ENCODE assay signal across 18 cellular contexts in the genomic region with DNA sequence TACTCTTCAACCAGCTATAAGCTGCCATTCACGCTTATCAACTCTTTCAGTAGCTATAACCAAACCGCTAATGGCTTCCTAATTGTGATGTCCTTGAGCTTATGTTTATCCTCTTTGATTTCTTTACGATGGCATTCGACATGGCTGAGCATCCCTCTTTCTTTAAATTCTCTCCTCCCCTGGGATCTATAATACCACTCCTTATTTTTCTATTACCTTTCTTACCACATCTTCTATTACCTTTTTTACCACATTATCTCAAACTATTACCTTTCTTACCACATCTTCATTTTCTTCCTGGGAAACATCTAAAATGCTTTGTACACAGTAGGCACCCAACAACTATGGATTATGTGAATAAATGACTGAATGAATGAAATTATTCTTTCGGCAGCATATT. TPM values are rescaled to one million over a fixed set of nuclear protein-coding genes. Genes with fewer than 3 reads are reported as not detected.
DNase-seq lines count a peak whose midpoint lies in the region; ATAC-seq and TF ChIP-seq lines count a peak whose summit lies in the region.
"Had no signal": no experiment of that assay in that cellular context is flagged by ENCODE, and none has a peak within 500 bp of the region (broad histone marks: within the 10 kb centered on the region; RNA-seq: fewer than 3 reads in every experiment).

No MANE protein-coding gene starts in this region.

- no peaks in the 10 kb centered on the region for H3K9me3 ChIP-seq in CD4-positive, CD25-positive, alpha-beta regulatory T cell (ENCODE audit: control insufficient read depth in 2 of 2, low read length in 2 of 2)
- H3K9me3 ChIP-seq in HEK293 (ENCODE audit: control insufficient read depth, insufficient read depth, low read depth, low read length) = no peaks in the 10 kb centered on the region
- H3K9me3 ChIP-seq: BE2C, BLaER1, Caco-2 had no signal

- H3K27me3 ChIP-seq in CD4-positive, CD25-positive, alpha-beta regulatory T cell (ENCODE audit: control insufficient read depth, insufficient read depth, low read length) = peaks cover 3% of the 10 kb centered on the region
- H3K27me3 ChIP-seq: BLaER1 had no signal

- no peak overlapping the region for H3K4me3 Mint-ChIP-seq in activated naive CD4-positive, alpha-beta T cell treated with anti-CD3 and anti-CD28 coated beads, Interleukin-2, amount 10 ng/mL, durations not matched to agents 7 days and 5 days
- H3K4me3 Mint-ChIP-seq in CD4-positive, CD25-positive, alpha-beta regulatory T cell = no peak overlapping the region
- H3K4me3 Mint-ChIP-seq: CD14-positive monocyte; CD4-positive, alpha-beta T cell; CD8-positive, alpha-beta T cell had no signal

- ATAC-seq in CD4-positive, CD25-positive, alpha-beta regulatory T cell (ENCODE audit: low read depth in 2 of 2) = no peak
- ATAC-seq in GM19397 (IDR thresholded peaks at IDR 0.05; ENCODE audit: unreplicated experiment) = no peak
- ATAC-seq: CD8-positive, alpha-beta T cell had no signal

- peak overlapping the region; percentile 1 for H3K27ac Mint-ChIP-seq in activated naive CD4-positive, alpha-beta T cell treated with anti-CD3 and anti-CD28 coated beads, Interleukin-2, amount 10 ng/mL, durations not matched to agents 7 days and 5 days
- H3K27ac Mint-ChIP-seq in CD4-positive, CD25-positive, alpha-beta regulatory T cell = peak overlapping the region in 2 of 3 donors; percentile 6 to 11
- H3K27ac Mint-ChIP-seq: CD4-positive, alpha-beta T cell; CD8-positive, alpha-beta T cell had no signal

- H3K36me3 ChIP-seq in CD4-positive, CD25-positive, alpha-beta regulatory T cell (ENCODE audit: control insufficient read depth, insufficient read depth, low read length) = no peaks in the 10 kb centered on the region
- no peaks in the 10 kb centered on the region for H3K36me3 ChIP-seq in HEK293 (ENCODE audit: control insufficient read depth in 2 of 2, insufficient read depth in 1 of 2, low read length in 2 of 2)
- H3K36me3 ChIP-seq: BE2C, BLaER1 had no signal

- H3K27me3 Mint-ChIP-seq in activated naive CD4-positive, alpha-beta T cell treated with anti-CD3 and anti-CD28 coated beads, Interleukin-2, amount 10 ng/mL, durations not matched to agents 7 days and 5 days = peaks cover 9% of the 10 kb centered on the region
- H3K27me3 Mint-ChIP-seq in CD4-positive, CD25-positive, alpha-beta regulatory T cell = peaks cover 11% of the 10 kb centered on the region
- H3K27me3 Mint-ChIP-seq: CD4-positive, alpha-beta T cell had no signal

- DNase-seq in activated naive CD4-positive, alpha-beta T cell treated with anti-CD3 and anti-CD28 coated beads, Interleukin-2, amount 10 ng/mL, durations not matched to agents 7 days and 5 days = no peak
- no peak for DNase-seq in activated naive CD4-positive, alpha-beta T cell treated with anti-CD3 and anti-CD28 coated beads, Interleukin-2, amount 50 U/mL, for 16 hours
- no peak for DNase-seq in CD4-positive, CD25-positive, alpha-beta regulatory T cell
- DNase-seq in RPMI8226 = no peak
- DNase-seq: 8988T; ACHN; BE2C; C1 segment of cervical spinal cord; Caco-2; Calu3; CD4-positive, alpha-beta T cell; CD8-positive, alpha-beta T cell; DMS79 treated with DMSO at 0.1 percent for 48 hours; GF-D8 had no signal

- H3K4me1 Mint-ChIP-seq in activated naive CD4-positive, alpha-beta T cell treated with anti-CD3 and anti-CD28 coated beads, Interleukin-2, amount 10 ng/mL, durations not matched to agents 7 days and 5 days = peaks cover 7% of the 10 kb centered on the region
- H3K4me1 Mint-ChIP-seq in CD4-positive, CD25-positive, alpha-beta regulatory T cell = peaks cover 0 to 6% (median 0%) of the 10 kb centered on the region in 4 donors

- no peak overlapping the region for H3K27ac ChIP-seq in CD4-positive, CD25-positive, alpha-beta regulatory T cell (ENCODE audit: insufficient read depth, low read length, poor library complexity, severe bottlenecking)
- H3K27ac ChIP-seq in HEK293 (ENCODE audit: extremely low read depth, low read depth, low read length) = no peak overlapping the region
- H3K27ac ChIP-seq: BLaER1 had no signal

- no peaks in the 10 kb centered on the region for H3K36me3 Mint-ChIP-seq in activated naive CD4-positive, alpha-beta T cell treated with anti-CD3 and anti-CD28 coated beads, Interleukin-2, amount 10 ng/mL, durations not matched to agents 7 days and 5 days
- H3K36me3 Mint-ChIP-seq in CD4-positive, CD25-positive, alpha-beta regulatory T cell = peaks cover 5% of the 10 kb centered on the region

- H3K4me1 ChIP-seq in CD4-positive, CD25-positive, alpha-beta regulatory T cell (ENCODE audit: control insufficient read depth, insufficient read depth, low read length, poor library complexity, severe bottlenecking) = no peaks in the 10 kb centered on the region
- H3K4me1 ChIP-seq in HEK293 (ENCODE audit: control insufficient read depth, insufficient read depth, low read length) = no peaks in the 10 kb centered on the region
- H3K4me1 ChIP-seq: BE2C, Caco-2 had no signal

- POLR2A ChIA-PET in HEK293 (lab: Yijun Ruan, JAX) = interaction anchor here (0.9 to 1.4 kb wide), 3 partner anchors 10 to 15 kb away, joined by 3 to 12 read pairs (median 3); a partner anchor contains a TSS

- no peak overlapping the region for H3K4me3 ChIP-seq in CD4-positive, CD25-positive, alpha-beta regulatory T cell (ENCODE audit: low read depth, low read length)
- no peak overlapping the region for H3K4me3 ChIP-seq in HEK293 (ENCODE audit: low read depth, low read length)
- H3K4me3 ChIP-seq: BLaER1 had no signal

- H3K9me3 Mint-ChIP-seq in activated naive CD4-positive, alpha-beta T cell treated with anti-CD3 and anti-CD28 coated beads, Interleukin-2, amount 10 ng/mL, durations not matched to agents 7 days and 5 days = no peaks in the 10 kb centered on the region
- H3K9me3 Mint-ChIP-seq in CD4-positive, CD25-positive, alpha-beta regulatory T cell = peaks cover 0 to 2% (median 0%) of the 10 kb centered on the region in 7 donors
- H3K9me3 Mint-ChIP-seq: CD14-positive monocyte; CD4-positive, alpha-beta T cell; CD8-positive, alpha-beta T cell had no signal

- CTCF ChIA-PET in activated naive CD4-positive, alpha-beta T cell treated with anti-CD3 and anti-CD28 coated beads, Interleukin-2, amount 10 ng/mL, durations not matched to agents 7 days and 5 days (lab: Charles Lee) = interaction anchor here (1.4 kb wide), 2 partner anchors 10 to 283 kb away, joined by 3 read pairs; no protein-coding TSS in a partner anchor
- CTCF ChIA-PET in HEK293 (lab: Yijun Ruan, JAX) = interaction anchor here (0.6 to 1.6 kb wide), 2 partner anchors 8 to 13 kb away, joined by 6 to 11 read pairs; no protein-coding TSS in a partner anchor

- TF ChIP-seq CTCF in HEK293 (tag by site-specific recombination; IDR thresholded peaks at IDR 0.05) = no peak

TF ChIP-seq in HEK293, 187 proteins besides CTCF, POLR2A, EP300 and RAD21:
- no peak for TF ChIP-seq ZNF473 (tag by site-specific recombination; IDR thresholded peaks at IDR 0.05)
- peak; percentile 99 for TF ChIP-seq ZNF610 (tag by site-specific recombination; IDR thresholded peaks at IDR 0.05; ENCODE audit: borderline replicate concordance)
- TF ChIP-seq ZNF155 (tag by site-specific recombination; IDR thresholded peaks at IDR 0.05) = no peak

RNA-seq across cellular contexts. Expression of a gene that starts 13.1 kb away (rescaled TPM):
- 4.0 TPM for total RNA-seq in CD4-positive, CD25-positive, alpha-beta regulatory T cell
- 1 to 10 TPM; 2.2 to 5.4 (median 4.0) TPM for polyA plus RNA-seq in CD4-positive, CD25-positive, alpha-beta regulatory T cell

RNA-seq across cellular contexts. Expression of a gene that starts 14.2 kb away (rescaled TPM):
- 73.1 TPM for total RNA-seq in CD4-positive, CD25-positive, alpha-beta regulatory T cell
- 10 to 100 TPM; 10.2 to 15.9 (median 13.5) TPM for polyA plus RNA-seq in CD4-positive, CD25-positive, alpha-beta regulatory T cell

RNA-seq across cellular contexts. Expression of a gene that starts 20.8 kb away (rescaled TPM):
- total RNA-seq in CD4-positive, CD25-positive, alpha-beta regulatory T cell = 52.8 TPM
- 10 to 100 TPM; 42.3 to 72.2 (median 49.4) TPM for polyA plus RNA-seq in CD4-positive, CD25-positive, alpha-beta regulatory T cell

RNA-seq across cellular contexts. Expression of a gene that starts 42.2 kb away (rescaled TPM):
- 13.2 TPM for total RNA-seq in CD4-positive, CD25-positive, alpha-beta regulatory T cell
- under 1 TPM in 2 of 4 donors, not detected in 2; 0.17 to 0.39 TPM for polyA plus RNA-seq in CD4-positive, CD25-positive, alpha-beta regulatory T cell

RNA-seq across cellular contexts. Expression of a gene that starts 48.6 kb away (rescaled TPM):
- total RNA-seq in CD4-positive, CD25-positive, alpha-beta regulatory T cell = 3.7 TPM
- under 1 TPM in 2 of 4 donors, not detected in 2; 0.32 TPM for polyA plus RNA-seq in CD4-positive, CD25-positive, alpha-beta regulatory T cell
